ENCODE assay signal across 8 cellular contexts in genomic region chr6:29628419-29629281, GRCh38. TPM values are rescaled to one million over a fixed set of nuclear protein-coding genes. Genes with fewer than 3 reads are reported as not detected.
DNase-seq lines count a peak whose midpoint lies in the region; ATAC-seq and TF ChIP-seq lines count a peak whose summit lies in the region.

No MANE protein-coding gene starts in this region.

- H3K4me1 ChIP-seq in Loucy (ENCODE audit: insufficient read depth, low read length, poor library complexity, severe bottlenecking) (peaks cover 25% of the 10 kb centered on the region), subcutaneous abdominal adipose tissue (ENCODE audit: control insufficient read depth in 5 of 5, insufficient read depth in 5 of 5, low read length in 5 of 5) (peaks cover 4 to 35% (median 31%) of the 10 kb centered on the region in 5 donors)

- CTCF ChIA-PET in RWPE1 (lab: Yijun Ruan, JAX), result interaction anchor here (0.5 to 1.4 kb wide), 8 partner anchors 9 to 706 kb away, joined by 3 to 6 read pairs (median 4); no protein-coding TSS in a partner anchor

- H3K36me3 ChIP-seq in Loucy (ENCODE audit: insufficient read depth, low read length) (no peaks in the 10 kb centered on the region), subcutaneous abdominal adipose tissue (ENCODE audit: control insufficient read depth in 5 of 5, insufficient read depth in 5 of 5, low read length in 5 of 5) (peaks cover 0 to 5% (median 3%) of the 10 kb centered on the region in 5 donors)

- H3K27ac ChIP-seq in RWPE1 (peak overlapping the region; percentile 68), subcutaneous abdominal adipose tissue (ENCODE audit: low read depth, low read length) (no peak overlapping the region)

- no peaks in the 10 kb centered on the region for H3K9me2 ChIP-seq in Loucy (replicated peaks; ENCODE audit: low read depth, low read length)

- H3K4me3 ChIP-seq in Loucy (ENCODE audit: low read length, poor library complexity, severe bottlenecking), result peak overlapping the region; percentile 78
- H3K4me3 ChIP-seq in subcutaneous abdominal adipose tissue (ENCODE audit: low read depth in 1 of 5, low read length in 5 of 5), result peak overlapping the region; percentile 67 to 87 (median 76)

- H3K27me3 ChIP-seq in Loucy (ENCODE audit: insufficient read depth, low read length, poor library complexity, severe bottlenecking) (no peaks in the 10 kb centered on the region), subcutaneous abdominal adipose tissue (ENCODE audit: control insufficient read depth in 5 of 5, insufficient read depth in 4 of 5, low read length in 5 of 5) (peaks cover 0 to 11% (median 3%) of the 10 kb centered on the region in 5 donors)

- no peaks in the 10 kb centered on the region for H4K20me1 ChIP-seq in Loucy (ENCODE audit: insufficient read depth, low read length, poor library complexity, severe bottlenecking)

- H3F3A ChIP-seq in Loucy (ENCODE audit: low read depth), result no peaks in the 10 kb centered on the region

- POLR2A ChIA-PET in RWPE1 (lab: Yijun Ruan, JAX; ENCODE audit: low non-redundant PET), result no interaction called here

- ATAC-seq in HG03175 (IDR thresholded peaks at IDR 0.05; ENCODE audit: unreplicated experiment), result no peak

- TF ChIP-seq CTCF in Loucy (conservative IDR thresholded peaks at IDR 0.05; ENCODE audit: low read length) (peak; percentile 65), RWPE1 (conservative IDR thresholded peaks at IDR 0.05; ENCODE audit: low read depth) (peak; percentile 80)

- H3K79me2 ChIP-seq in Loucy (ENCODE audit: insufficient read depth, low read length), result no peaks in the 10 kb centered on the region

- DNase-seq in DMS153 (lab: John Stamatoyannopoulos, UW), result peak; percentile 70
- DNase-seq in RWPE1 (ENCODE audit: low spot score), result peak; percentile 73
- peak; percentile 84 for DNase-seq in activated effector memory CD4-positive, alpha-beta T cell treated with anti-CD3 and anti-CD28 coated beads, Interleukin-2, amount 50 U/mL, for 16 hours
- DNase-seq in fibroblast of peridontal ligament (ENCODE audit: extremely low read depth), result peak; percentile 55
- DNase-seq in myocyte (ENCODE audit: low read depth), result peak; percentile 72

- H3K4me2 ChIP-seq in Loucy (ENCODE audit: low read depth, low read length, poor library complexity, severe bottlenecking), result peak overlapping the region; percentile 83

- peak overlapping the region; percentile 84 for H2AFZ ChIP-seq in Loucy (ENCODE audit: low read length)

- H3K9me3 ChIP-seq in Loucy (ENCODE audit: insufficient read depth, low read depth, low read length) (no peaks in the 10 kb centered on the region), subcutaneous abdominal adipose tissue (ENCODE audit: control insufficient read depth in 5 of 5, low read length in 5 of 5) (no peaks in the 10 kb centered on the region)

- H3K9ac ChIP-seq in Loucy (ENCODE audit: low read depth, low read length, poor library complexity, severe bottlenecking), result peak overlapping the region; percentile 74
- peak overlapping the region in 2 of 5 donors; percentile 60 to 68 for H3K9ac ChIP-seq in subcutaneous abdominal adipose tissue (ENCODE audit: low read length in 5 of 5)

RNA-seq across cellular contexts. Expression of gene GABBR1, which starts 4.3 kb away (rescaled TPM):
- 5.7 and 7.8 TPM in 2 replicates for total RNA-seq in myocyte
- polyA plus RNA-seq in myocyte (2012), result 21.4 TPM

RNA-seq across cellular contexts. Expression of gene MOG, which starts 28.2 kb away (rescaled TPM):
- total RNA-seq in myocyte, result not detected in 2 replicates
- polyA plus RNA-seq in myocyte (2012), result not detected

RNA-seq across cellular contexts. Expression of gene OR2H2, which starts 43.7 kb away (rescaled TPM):
- not detected in 2 replicates for total RNA-seq in myocyte
- polyA plus RNA-seq in myocyte (2012), result 0.05 TPM

RNA-seq across cellular contexts. Expression of gene ZFP57, which starts 52.3 kb away (rescaled TPM):
- total RNA-seq in myocyte, result not detected in 2 replicates
- not detected for polyA plus RNA-seq in myocyte (2012)
